Comparison of ENCODE assay signal across 12 cellular contexts in genomic region chr5:135901633-135902032, GRCh38. TPM values are rescaled to one million over a fixed set of nuclear protein-coding genes. Genes with fewer than 3 reads are reported as not detected.
"Had no signal": no experiment of that assay in that cellular context is flagged by ENCODE, and none has a peak within 500 bp of the region (broad histone marks: within the 10 kb centered on the region; RNA-seq: fewer than 3 reads in every experiment).

No MANE protein-coding gene starts in this region.

- DNase-seq: H9, HCEC 1CT, IMR-90, Karpas-422, KBM-7 had no signal

- H3K9ac ChIP-seq: KMS-11 had no signal

- H3K4me3 ChIP-seq: GM23338 had no signal

- H3K27ac Mint-ChIP-seq: GM23338, H9 had no signal

- H3K27ac ChIP-seq: KMS-11 had no signal

- H2AFZ ChIP-seq: GM23338 had no signal

- ATAC-seq: GM23338 had no signal

- H3K4me2 ChIP-seq: GM23338, KMS-11 had no signal

- H3K9me3 Mint-ChIP-seq: GM23338, H9 had no signal

- H3K4me1 Mint-ChIP-seq: GM23338, H9 had no signal

- FAIRE-seq: H1, H54, HTR-8/SVneo had no signal

- H3K4me3 Mint-ChIP-seq: GM23338, H9 had no signal

RNA-seq across cellular contexts. Expression of gene IL9, which starts 6.0 kb away (rescaled TPM):
- total RNA-seq: GM23338, H1, H9, HT-29, IMR-90, LHCN-M2 had no signal
- polyA plus RNA-seq: GM23338, H1, IMR-90 had no signal

RNA-seq across cellular contexts. Expression of gene LECT2, which starts 53.1 kb away (rescaled TPM):
- total RNA-seq: GM23338, H1, H9, HT-29, IMR-90, LHCN-M2 had no signal
- polyA plus RNA-seq: H1, IMR-90 had no signal
